Comparison of ENCODE assay signal across 14 cellular contexts in the genomic region with DNA sequence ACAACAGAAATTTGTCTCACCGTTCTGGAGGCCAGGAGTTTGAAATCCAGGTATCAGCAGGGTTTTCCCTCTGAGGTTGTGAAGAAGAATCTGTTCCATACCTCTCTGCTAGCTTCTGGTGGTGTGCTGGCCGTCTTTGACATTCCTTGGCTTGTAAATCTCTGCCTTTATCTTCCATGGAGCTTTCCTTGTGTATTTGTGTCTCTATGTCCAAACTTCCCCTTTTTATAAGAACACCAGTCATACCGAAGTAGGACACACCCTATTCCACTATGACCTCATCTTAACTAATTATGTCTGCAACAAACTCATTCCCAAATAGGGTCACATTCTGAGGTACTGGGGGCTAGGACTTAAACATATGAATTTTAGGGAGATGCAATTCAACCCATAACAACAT. TPM values are rescaled to one million over a fixed set of nuclear protein-coding genes. Genes with fewer than 3 reads are reported as not detected.
DNase-seq lines count a peak whose midpoint lies in the region; ATAC-seq and TF ChIP-seq lines count a peak whose summit lies in the region.
"Had no signal": no experiment of that assay in that cellular context is flagged by ENCODE, and none has a peak within 500 bp of the region (broad histone marks: within the 10 kb centered on the region; RNA-seq: fewer than 3 reads in every experiment).

No MANE protein-coding gene starts in this region.

- no peaks in the 10 kb centered on the region for H3K27me3 ChIP-seq in CD4-positive, CD25-positive, alpha-beta regulatory T cell (ENCODE audit: control insufficient read depth, insufficient read depth, low read length)
- H3K27me3 ChIP-seq in muscle layer of duodenum (ENCODE audit: low read depth, low read length) = no peaks in the 10 kb centered on the region
- H3K27me3 ChIP-seq: BLaER1 treated with 17β-estradiol and CSF1 and Interleukin-3, amounts not matched to agents 10 nM and 100 nM; breast epithelium had no signal

- peaks cover 22 to 74% (median 51%) of the 10 kb centered on the region in 4 donors for H3K4me1 Mint-ChIP-seq in CD4-positive, CD25-positive, alpha-beta regulatory T cell

- peak overlapping the region; percentile 78 for H3K4me3 ChIP-seq in CD4-positive, CD25-positive, alpha-beta regulatory T cell (ENCODE audit: low read depth, low read length)
- H3K4me3 ChIP-seq in epithelial cell of esophagus (ENCODE audit: low read length) (no peak overlapping the region), muscle layer of duodenum (ENCODE audit: low read depth in 1 of 2, low read length in 2 of 2) (peak overlapping the region; percentile 8 to 38)
- H3K4me3 ChIP-seq: BLaER1 treated with 17β-estradiol and CSF1 and Interleukin-3, amounts not matched to agents 10 nM and 100 nM; GM23248 had no signal

- H3K4me1 ChIP-seq in CD4-positive, CD25-positive, alpha-beta regulatory T cell (ENCODE audit: control insufficient read depth, insufficient read depth, low read length, poor library complexity, severe bottlenecking) = peaks cover 53% of the 10 kb centered on the region
- H3K4me1 ChIP-seq in muscle layer of duodenum (ENCODE audit: control insufficient read depth in 1 of 2, insufficient read depth in 2 of 2, low read length in 2 of 2) = peaks cover 0 to 16% of the 10 kb centered on the region in 2 donors
- H3K4me1 ChIP-seq: breast epithelium had no signal

- no peaks in the 10 kb centered on the region for H3K36me3 Mint-ChIP-seq in CD4-positive, CD25-positive, alpha-beta regulatory T cell

- H3K27ac Mint-ChIP-seq in CD4-positive, CD25-positive, alpha-beta regulatory T cell = peak overlapping the region; percentile 59 to 96 (median 88)
- H3K27ac Mint-ChIP-seq: nephron had no signal

- no peaks in the 10 kb centered on the region for H3K36me3 ChIP-seq in CD4-positive, CD25-positive, alpha-beta regulatory T cell (ENCODE audit: control insufficient read depth, insufficient read depth, low read length)
- H3K36me3 ChIP-seq in muscle layer of duodenum (ENCODE audit: control insufficient read depth in 1 of 2, insufficient read depth in 2 of 2, low read length in 2 of 2) = no peaks in the 10 kb centered on the region
- H3K36me3 ChIP-seq: BLaER1 treated with 17β-estradiol and CSF1 and Interleukin-3, amounts not matched to agents 10 nM and 100 nM; breast epithelium had no signal

- peak overlapping the region; percentile 29 to 77 (median 52) for H3K4me3 Mint-ChIP-seq in CD4-positive, CD25-positive, alpha-beta regulatory T cell
- H3K4me3 Mint-ChIP-seq: nephron had no signal

- peak overlapping the region; percentile 76 for H3K27ac ChIP-seq in CD4-positive, CD25-positive, alpha-beta regulatory T cell (ENCODE audit: insufficient read depth, low read length, poor library complexity, severe bottlenecking)
- H3K27ac ChIP-seq in muscle layer of duodenum (ENCODE audit: low read length) = peak overlapping the region; percentile 2
- H3K27ac ChIP-seq: breast epithelium, GM23248 had no signal

- H3K27me3 Mint-ChIP-seq in CD4-positive, CD25-positive, alpha-beta regulatory T cell = no peaks in the 10 kb centered on the region

- no peak for ATAC-seq in CD4-positive, CD25-positive, alpha-beta regulatory T cell (ENCODE audit: low read depth in 2 of 2)
- no peak for ATAC-seq in GM21447 (IDR thresholded peaks at IDR 0.05; ENCODE audit: unreplicated experiment)

- DNase-seq in CD4-positive, CD25-positive, alpha-beta regulatory T cell = peak in 1 of 3 donors; percentile 37
- peak; percentile 56 for DNase-seq in MV-4-11 (lab: John Stamatoyannopoulos, UW)
- DNase-seq in epithelial cell of esophagus (ENCODE audit: low read depth) = peak; percentile 6
- DNase-seq in GM20000 (ENCODE audit: low spot score) = no peak
- no peak for DNase-seq in NK-92 (lab: John Stamatoyannopoulos, UW; ENCODE audit: unreplicated experiment)
- no peak for DNase-seq in NCI-H1092 treated with DMSO at 0.1 percent for 48 hours (lab: John Stamatoyannopoulos, UW)
- DNase-seq: GM23248; NCI-H1694; stimulated activated CD4-positive, alpha-beta T cell treated with anti-CD3 and anti-CD28 coated beads, Interleukin-15, amount 100 ng/mL, for 24 hours had no signal

- H3K9me3 ChIP-seq in CD4-positive, CD25-positive, alpha-beta regulatory T cell (ENCODE audit: control insufficient read depth in 2 of 2, low read length in 2 of 2) = no peaks in the 10 kb centered on the region
- no peaks in the 10 kb centered on the region for H3K9me3 ChIP-seq in muscle layer of duodenum (ENCODE audit: control insufficient read depth in 1 of 2, low read length in 2 of 2)
- H3K9me3 ChIP-seq: breast epithelium had no signal

- TF ChIP-seq CTCF in epithelial cell of esophagus (IDR thresholded peaks at IDR 0.05; ENCODE audit: insufficient read depth, low read depth, low read length, missing control alignments) (no peak), GM20000 (IDR thresholded peaks at IDR 0.05; ENCODE audit: extremely low read depth, missing control alignments) (no peak)

- H3K9me3 Mint-ChIP-seq in CD4-positive, CD25-positive, alpha-beta regulatory T cell = peaks cover 0 to 1% (median 0%) of the 10 kb centered on the region in 7 donors

RNA-seq across cellular contexts. Expression of a gene that starts 38.3 kb away (rescaled TPM):
- not detected for total RNA-seq in CD4-positive, CD25-positive, alpha-beta regulatory T cell
- not detected for polyA plus RNA-seq in CD4-positive, CD25-positive, alpha-beta regulatory T cell
- total RNA-seq: breast epithelium, GM23248 had no signal
- polyA plus RNA-seq: GM23248 had no signal

RNA-seq across cellular contexts. Expression of a gene that starts 59.9 kb away (rescaled TPM):
- 15.4 TPM for total RNA-seq in CD4-positive, CD25-positive, alpha-beta regulatory T cell
- polyA plus RNA-seq in CD4-positive, CD25-positive, alpha-beta regulatory T cell = 10 to 100 TPM; 37.2 to 58.7 (median 50.0) TPM

Comparison
In these comparisons a context has a peak if more than half of its experiments do, and no peak if none do; other contexts are left out.
1. DNase-seq: peak in MV-4-11 (single experiment) and epithelial cell of esophagus (single experiment); none in GM20000 (single experiment), NK-92 (single experiment) and NCI-H1092 treated with DMSO at 0.1 percent for 48 hours (single experiment).